ENCODE assay signal across 9 cellular contexts in genomic region chr7:774161-775109, GRCh38. TPM values are rescaled to one million over a fixed set of nuclear protein-coding genes. Genes with fewer than 3 reads are reported as not detected.
DNase-seq lines count a peak whose midpoint lies in the region; ATAC-seq and TF ChIP-seq lines count a peak whose summit lies in the region.
"Had no signal": no experiment of that assay in that cellular context is flagged by ENCODE, and none has a peak within 500 bp of the region (broad histone marks: within the 10 kb centered on the region; RNA-seq: fewer than 3 reads in every experiment).

No MANE protein-coding gene starts in this region.

- peak overlapping the region in 1 of 8 donors; percentile 7 for H3K4me3 ChIP-seq in spleen
- H3K4me3 ChIP-seq: BLaER1 had no signal

- ATAC-seq in left ventricle myocardium superior (peak; percentile 58), GM18861 (IDR thresholded peaks at IDR 0.05; ENCODE audit: unreplicated experiment) (no peak)

- DNase-seq in NCI-H1436 (lab: John Stamatoyannopoulos, UW): peak; percentile 28
- no peak for DNase-seq in NCI-H1436 treated with DMSO at 0.1 percent for 48 hours (lab: John Stamatoyannopoulos, UW)
- DNase-seq in RPMI7951 (ENCODE audit: low read depth): peak; percentile 30
- DNase-seq in activated naive CD4-positive, alpha-beta T cell treated with Interleukin-2 at 50 U/mL for 16 hours: peak; percentile 71
- DNase-seq in left ventricle myocardium superior: peak; percentile 83
- DNase-seq in spleen: peak; percentile 88
- no peak for DNase-seq in OCI-M1 (lab: John Stamatoyannopoulos, UW)

- H3K9me3 ChIP-seq in spleen: no peaks in the 10 kb centered on the region
- H3K9me3 ChIP-seq: BLaER1 had no signal

- TF ChIP-seq CTCF in spleen (IDR thresholded peaks at IDR 0.05 in 8 of 11, conservative IDR thresholded peaks at IDR 0.05 in 3 of 11): peak; percentile 41 to 94 (median 88)

- no peaks in the 10 kb centered on the region for H3K27me3 ChIP-seq in spleen (replicated peaks in 1 of 7)
- H3K27me3 ChIP-seq: BLaER1 had no signal

- 67 to 83% (median 71%) methylated on average over 39 to 65 of the region's 65 CpGs for WGBS in spleen, 5 donors

- H3K36me3 ChIP-seq in spleen: peaks cover 0 to 88% (median 6%) of the 10 kb centered on the region in 6 donors

- peaks cover 4 to 49% (median 32%) of the 10 kb centered on the region in 6 donors for H3K4me1 ChIP-seq in spleen

- intact Hi-C loops in left ventricle myocardium superior (cut with micrococcal nuclease) (loop anchor here (10.0 kb wide), 1 partner anchor 450 kb away; no protein-coding TSS in a partner anchor), spleen (cut with DNase I; ENCODE audit: low total_unique reads) (loop anchor here (5.0 kb wide), 1 partner anchor 452 kb away; no protein-coding TSS in a partner anchor)

- H3K27ac ChIP-seq in spleen: no peak overlapping the region
- H3K27ac ChIP-seq: BLaER1 had no signal

- no peak for TF ChIP-seq POLR2A in spleen (IDR thresholded peaks at IDR 0.05)

RNA-seq across cellular contexts. Expression of gene PRKAR1B, which starts 47.4 kb away (rescaled TPM):
- total RNA-seq in RPMI7951 (2014; rRNA removed; shearing (Covaris generic)): 4.1 and 5.0 TPM in 2 replicates
- total RNA-seq in left ventricle myocardium superior (16.5 TPM), spleen (10 to 100 TPM; 20.8 to 39.5 (median 23.8) TPM)
- polyA plus RNA-seq in spleen: 10 to 100 TPM in 2 of 3 donors, 1 to 10 TPM in 1; 9.9 to 30.2 (median 13.9) TPM

RNA-seq across cellular contexts. Expression of gene DNAAF5, which starts 47.9 kb away (rescaled TPM):
- 33.3 and 41.3 TPM in 2 replicates for total RNA-seq in RPMI7951 (2014; rRNA removed; shearing (Covaris generic))
- 22.8 TPM for total RNA-seq in left ventricle myocardium superior
- 10 to 100 TPM; 13.7 to 22.4 (median 21.2) TPM for total RNA-seq in spleen
- polyA plus RNA-seq in spleen: 1 to 10 TPM; 7.5 to 8.4 (median 7.7) TPM

RNA-seq across cellular contexts. Expression of gene SUN1, which starts 57.8 kb away (rescaled TPM):
- total RNA-seq in RPMI7951 (2014; rRNA removed; shearing (Covaris generic)): 67.6 and 89.9 TPM in 2 replicates
- total RNA-seq in left ventricle myocardium superior (186 TPM), spleen (100 to 1,000 TPM; 103 to 181 (median 154) TPM)
- 10 to 100 TPM; 33.2 to 59.5 (median 54.9) TPM for polyA plus RNA-seq in spleen

Comparison
In these comparisons a context has a peak if more than half of its experiments do, and no peak if none do; other contexts are left out.
1. DNase-seq: peak in NCI-H1436 (single experiment), RPMI7951 (single experiment), activated naive CD4-positive, alpha-beta T cell treated with Interleukin-2 at 50 U/mL for 16 hours (single experiment), left ventricle myocardium superior (single experiment) and spleen (single experiment); none in NCI-H1436 treated with DMSO at 0.1 percent for 48 hours (single experiment) and OCI-M1 (single experiment).